8 cellular contexts compared by ENCODE assay signal in the genomic region with DNA sequence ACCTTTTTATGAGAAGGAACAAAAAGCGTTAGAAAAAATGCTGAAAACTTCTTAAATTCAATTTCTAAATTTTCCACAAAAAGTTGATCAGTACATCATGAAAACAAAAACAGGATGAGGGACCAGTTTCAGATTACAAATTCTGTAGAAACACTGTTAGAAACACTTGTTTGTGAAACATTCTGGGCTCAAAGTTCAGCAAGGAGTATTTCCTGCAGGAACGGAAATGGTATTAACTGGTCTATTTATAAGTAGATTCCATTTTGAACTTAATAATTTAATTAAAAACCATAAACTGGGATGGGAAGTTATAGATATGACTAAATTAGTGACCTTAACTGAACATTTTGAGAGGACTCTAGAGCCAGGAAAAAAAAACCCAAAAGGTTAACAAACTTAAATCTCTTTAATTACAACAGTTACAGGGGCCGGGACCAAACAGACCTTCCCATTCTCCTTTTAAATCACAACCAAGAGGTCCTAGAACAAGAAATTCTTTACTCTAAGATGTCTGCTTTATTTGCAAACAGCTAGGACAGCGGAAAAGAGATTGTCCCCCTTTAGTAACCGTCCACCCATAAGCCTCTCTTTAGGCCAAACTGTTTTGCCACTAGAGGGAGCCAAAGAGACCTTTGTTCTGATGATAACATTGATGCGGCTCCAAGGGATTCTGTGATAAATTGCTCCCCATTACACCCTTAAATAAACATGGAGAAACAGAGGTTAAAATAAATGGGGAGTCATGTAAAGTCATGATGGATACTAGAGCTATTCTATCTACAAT.
DNase-seq lines count a peak whose midpoint lies in the region; ATAC-seq and TF ChIP-seq lines count a peak whose summit lies in the region.

No MANE protein-coding gene starts in this region.

- H3K27me3 ChIP-seq in neural cell (ENCODE audit: insufficient read depth, low read depth, low read length), result no peaks in the 10 kb centered on the region

- no peak overlapping the region for H3K4me3 ChIP-seq in neural cell (ENCODE audit: low read length)

- H3K79me2 ChIP-seq in neural cell (replicated peaks; ENCODE audit: insufficient read depth, low read length), result no peaks in the 10 kb centered on the region

- no peak overlapping the region for H2AFZ ChIP-seq in neural cell (ENCODE audit: low read depth, low read length)

- TF ChIP-seq EP300 in neural cell (conservative IDR thresholded peaks at IDR 0.05; ENCODE audit: poor library complexity, severe bottlenecking), result no peak

- no peaks in the 10 kb centered on the region for H3K36me3 ChIP-seq in neural cell (ENCODE audit: insufficient read depth, low read length)

- no peak overlapping the region for H3K9ac ChIP-seq in neural cell (ENCODE audit: low read length)

- no peaks in the 10 kb centered on the region for H3K4me1 Mint-ChIP-seq in activated CD4-positive, alpha-beta T cell treated with anti-CD3 and anti-CD28 coated beads for 36 hours
- H3K4me1 Mint-ChIP-seq in activated T-helper 2 cell treated with anti-CD3 and anti-CD28 coated beads, Interferon-gamma antibody, Interleukin-2, Interleukin-4, amounts not matched to agents 10 μg/mL and 5 μg/mL and 100 μg/mL, durations not matched to agents 14 hours and 24 hours and 36 hours (ENCODE audit: low read depth), result no peaks in the 10 kb centered on the region

- no peaks in the 10 kb centered on the region for H3K27me3 Mint-ChIP-seq in activated CD4-positive, alpha-beta T cell treated with anti-CD3 and anti-CD28 coated beads for 36 hours
- H3K27me3 Mint-ChIP-seq in activated T-helper 2 cell treated with anti-CD3 and anti-CD28 coated beads, Interferon-gamma antibody, Interleukin-2, Interleukin-4, amounts not matched to agents 10 μg/mL and 5 μg/mL and 100 μg/mL, durations not matched to agents 14 hours and 24 hours and 36 hours (ENCODE audit: low read depth), result no peaks in the 10 kb centered on the region

- POLR2A ChIA-PET in activated CD4-positive, alpha-beta T cell treated with anti-CD3 and anti-CD28 coated beads for 36 hours (lab: Charles Lee), result no interaction called here

- H4K20me1 ChIP-seq in neural cell (ENCODE audit: insufficient read depth), result no peaks in the 10 kb centered on the region

- no peak for TF ChIP-seq RAD21 in neural cell (conservative IDR thresholded peaks at IDR 0.05)

- H3K4me2 ChIP-seq in neural cell (ENCODE audit: low read length), result no peak overlapping the region

- intact Hi-C loops in activated CD4-positive, alpha-beta T cell treated with anti-CD3 and anti-CD28 coated beads for 36 hours (cut with DNase I, micrococcal nuclease), result loop anchor here (1.0 kb wide), 1 partner anchor 65 kb away; no protein-coding TSS in a partner anchor
- intact Hi-C loops in activated T-helper 2 cell treated with anti-CD3 and anti-CD28 coated beads, Interferon-gamma antibody, Interleukin-2, Interleukin-4, amounts not matched to agents 10 μg/mL and 5 μg/mL and 100 μg/mL, durations not matched to agents 14 hours and 24 hours and 36 hours (cut with micrococcal nuclease), result no loop called here

- no peak overlapping the region for H3K4me3 Mint-ChIP-seq in activated CD4-positive, alpha-beta T cell treated with anti-CD3 and anti-CD28 coated beads for 36 hours
- no peak overlapping the region for H3K4me3 Mint-ChIP-seq in activated T-helper 2 cell treated with anti-CD3 and anti-CD28 coated beads, Interferon-gamma antibody, Interleukin-2, Interleukin-4, amounts not matched to agents 10 μg/mL and 5 μg/mL and 100 μg/mL, durations not matched to agents 14 hours and 24 hours and 36 hours (ENCODE audit: low read depth)

- H3K27ac Mint-ChIP-seq in activated CD4-positive, alpha-beta T cell treated with anti-CD3 and anti-CD28 coated beads for 36 hours, result no peak overlapping the region
- H3K27ac Mint-ChIP-seq in activated T-helper 2 cell treated with anti-CD3 and anti-CD28 coated beads, Interferon-gamma antibody, Interleukin-2, Interleukin-4, amounts not matched to agents 10 μg/mL and 5 μg/mL and 100 μg/mL, durations not matched to agents 14 hours and 24 hours and 36 hours, result no peak overlapping the region

- TF ChIP-seq CTCF in neural cell (IDR thresholded peaks at IDR 0.05; ENCODE audit: poor library complexity, severe bottlenecking), result peak; percentile 27

- CTCF ChIA-PET in activated CD4-positive, alpha-beta T cell treated with anti-CD3 and anti-CD28 coated beads for 36 hours (lab: Charles Lee), result interaction anchor here (0.6 to 2.0 kb wide), 5 partner anchors 8 to 1466 kb away, joined by 3 to 6 read pairs (median 3); no protein-coding TSS in a partner anchor

- no peak overlapping the region for H3K27ac ChIP-seq in neural cell (ENCODE audit: low read length)

- H3K36me3 Mint-ChIP-seq in activated CD4-positive, alpha-beta T cell treated with anti-CD3 and anti-CD28 coated beads for 36 hours (ENCODE audit: low read depth), result no peaks in the 10 kb centered on the region
- H3K36me3 Mint-ChIP-seq in activated T-helper 2 cell treated with anti-CD3 and anti-CD28 coated beads, Interferon-gamma antibody, Interleukin-2, Interleukin-4, amounts not matched to agents 10 μg/mL and 5 μg/mL and 100 μg/mL, durations not matched to agents 14 hours and 24 hours and 36 hours (ENCODE audit: low read depth), result peaks cover 2% of the 10 kb centered on the region

- H3K9me3 Mint-ChIP-seq in activated CD4-positive, alpha-beta T cell treated with anti-CD3 and anti-CD28 coated beads for 36 hours (ENCODE audit: low read depth), result no peaks in the 10 kb centered on the region
- peaks cover 12% of the 10 kb centered on the region for H3K9me3 Mint-ChIP-seq in activated T-helper 2 cell treated with anti-CD3 and anti-CD28 coated beads, Interferon-gamma antibody, Interleukin-2, Interleukin-4, amounts not matched to agents 10 μg/mL and 5 μg/mL and 100 μg/mL, durations not matched to agents 14 hours and 24 hours and 36 hours

- peak; percentile 37 for DNase-seq in activated CD4-positive, alpha-beta T cell treated with anti-CD3 and anti-CD28 coated beads for 36 hours
- DNase-seq in activated CD4-positive, alpha-beta T cell treated with anti-CD3 and anti-CD28 coated beads for 1 hour, result no peak
- DNase-seq in NCI-H2171 (lab: John Stamatoyannopoulos, UW) (peak; percentile 6), cerebellum (ENCODE audit: low spot score) (peak; percentile 0)
- no peak for DNase-seq in activated effector memory CD4-positive, alpha-beta T cell treated with Interleukin-2 at 50 U/mL for 16 hours
- DNase-seq in activated T-helper 2 cell treated with anti-CD3 and anti-CD28 coated beads, Interferon-gamma antibody, Interleukin-2, Interleukin-4, amounts not matched to agents 10 μg/mL and 5 μg/mL and 100 μg/mL, durations not matched to agents 14 hours and 24 hours and 36 hours (ENCODE audit: low spot score), result no peak

- ATAC-seq in activated CD4-positive, alpha-beta T cell treated with anti-CD3 and anti-CD28 coated beads for 36 hours, result peak; percentile 42
- ATAC-seq in GM21367 (IDR thresholded peaks at IDR 0.05; ENCODE audit: unreplicated experiment), result peak; percentile 70

- peaks cover 7% of the 10 kb centered on the region for H3K9me3 ChIP-seq in neural cell (ENCODE audit: low read length)

- H3K9me2 ChIP-seq in neural cell (ENCODE audit: insufficient read depth, low read length), result no peaks in the 10 kb centered on the region

- H3F3A ChIP-seq in neural cell (ENCODE audit: insufficient read depth, low read length, poor library complexity, severe bottlenecking), result no peaks in the 10 kb centered on the region

TF ChIP-seq in neural cell, 6 proteins besides CTCF, POLR2A, EP300 and RAD21:
- TF ChIP-seq SMC3 (conservative IDR thresholded peaks at IDR 0.05; ENCODE audit: poor library complexity) (no peak), MXI1 (conservative IDR thresholded peaks at IDR 0.05; ENCODE audit: poor library complexity, severe bottlenecking) (no peak), TAF1 (IDR thresholded peaks at IDR 0.05; ENCODE audit: low read depth) (no peak), POLR2AphosphoS5 (IDR thresholded peaks at IDR 0.05) (no peak), EZH2 (IDR thresholded peaks at IDR 0.05; ENCODE audit: borderline replicate concordance, insufficient read depth, low read length, poor library complexity, severe bottlenecking) (no peak)
- TF ChIP-seq, protein P1, sequence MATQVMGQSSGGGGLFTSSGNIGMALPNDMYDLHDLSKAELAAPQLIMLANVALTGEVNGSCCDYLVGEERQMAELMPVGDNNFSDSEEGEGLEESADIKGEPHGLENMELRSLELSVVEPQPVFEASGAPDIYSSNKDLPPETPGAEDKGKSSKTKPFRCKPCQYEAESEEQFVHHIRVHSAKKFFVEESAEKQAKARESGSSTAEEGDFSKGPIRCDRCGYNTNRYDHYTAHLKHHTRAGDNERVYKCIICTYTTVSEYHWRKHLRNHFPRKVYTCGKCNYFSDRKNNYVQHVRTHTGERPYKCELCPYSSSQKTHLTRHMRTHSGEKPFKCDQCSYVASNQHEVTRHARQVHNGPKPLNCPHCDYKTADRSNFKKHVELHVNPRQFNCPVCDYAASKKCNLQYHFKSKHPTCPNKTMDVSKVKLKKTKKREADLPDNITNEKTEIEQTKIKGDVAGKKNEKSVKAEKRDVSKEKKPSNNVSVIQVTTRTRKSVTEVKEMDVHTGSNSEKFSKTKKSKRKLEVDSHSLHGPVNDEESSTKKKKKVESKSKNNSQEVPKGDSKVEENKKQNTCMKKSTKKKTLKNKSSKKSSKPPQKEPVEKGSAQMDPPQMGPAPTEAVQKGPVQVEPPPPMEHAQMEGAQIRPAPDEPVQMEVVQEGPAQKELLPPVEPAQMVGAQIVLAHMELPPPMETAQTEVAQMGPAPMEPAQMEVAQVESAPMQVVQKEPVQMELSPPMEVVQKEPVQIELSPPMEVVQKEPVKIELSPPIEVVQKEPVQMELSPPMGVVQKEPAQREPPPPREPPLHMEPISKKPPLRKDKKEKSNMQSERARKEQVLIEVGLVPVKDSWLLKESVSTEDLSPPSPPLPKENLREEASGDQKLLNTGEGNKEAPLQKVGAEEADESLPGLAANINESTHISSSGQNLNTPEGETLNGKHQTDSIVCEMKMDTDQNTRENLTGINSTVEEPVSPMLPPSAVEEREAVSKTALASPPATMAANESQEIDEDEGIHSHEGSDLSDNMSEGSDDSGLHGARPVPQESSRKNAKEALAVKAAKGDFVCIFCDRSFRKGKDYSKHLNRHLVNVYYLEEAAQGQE (IDR thresholded peaks at IDR 0.05; ENCODE audit: borderline replicate concordance), result no peak
TF ChIP-seq in neural cell: peak in this region for 0.

Comparison
In these comparisons a context has a peak if more than half of its experiments do, and no peak if none do; other contexts are left out.
1. DNase-seq: peak in activated CD4-positive, alpha-beta T cell treated with anti-CD3 and anti-CD28 coated beads for 36 hours (single experiment), NCI-H2171 (single experiment) and cerebellum (single experiment); none in activated CD4-positive, alpha-beta T cell treated with anti-CD3 and anti-CD28 coated beads for 1 hour (single experiment), activated effector memory CD4-positive, alpha-beta T cell treated with Interleukin-2 at 50 U/mL for 16 hours (single experiment) and activated T-helper 2 cell treated with anti-CD3 and anti-CD28 coated beads, Interferon-gamma antibody, Interleukin-2, Interleukin-4, amounts not matched to agents 10 μg/mL and 5 μg/mL and 100 μg/mL, durations not matched to agents 14 hours and 24 hours and 36 hours (single experiment).